In the genomic region with DNA sequence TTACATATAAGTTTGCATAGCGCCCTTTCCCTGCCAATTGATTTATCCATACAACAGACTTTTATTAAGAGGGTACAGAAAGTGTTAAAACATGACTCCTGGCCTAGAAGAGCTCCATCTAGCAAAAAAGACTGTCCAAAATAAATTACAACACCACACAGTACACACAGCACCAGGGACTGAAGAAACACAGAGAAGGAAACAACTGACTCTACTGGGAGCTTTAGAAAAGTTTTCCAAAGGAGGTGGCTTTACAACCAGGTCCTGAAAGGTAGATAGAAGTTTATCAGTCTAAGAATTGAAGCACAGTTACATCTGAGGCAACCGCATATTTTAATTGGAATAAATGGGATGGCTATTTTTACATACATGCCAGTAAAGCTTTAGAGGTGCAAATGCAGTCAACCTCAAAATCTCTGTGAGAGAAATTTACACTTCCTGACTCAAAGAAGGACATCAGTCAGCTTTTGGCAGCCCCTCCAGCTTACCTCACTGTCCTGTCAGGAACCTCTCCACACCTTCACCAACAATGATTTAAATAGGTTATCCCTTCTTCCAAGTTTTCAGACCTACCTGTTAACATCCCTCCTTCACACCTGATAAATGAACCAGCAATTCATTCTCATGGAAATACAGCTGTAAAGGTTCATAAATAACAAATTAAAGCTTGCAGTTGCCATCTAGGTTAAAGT, we compare ENCODE assay signal across 25 cellular contexts.
"Had no signal": no experiment of that assay in that cellular context is flagged by ENCODE, and none has a peak within 500 bp of the region (broad histone marks: within the 10 kb centered on the region; RNA-seq: fewer than 3 reads in every experiment).

No MANE protein-coding gene starts in this region.

- H3K27me3 ChIP-seq: ascending aorta, gastroesophageal sphincter, sigmoid colon, uterus had no signal

- H3K4me1 Mint-ChIP-seq: memory B cell; natural killer cell; stimulated activated effector memory CD8-positive, alpha-beta T cell treated with anti-CD3 and anti-CD28 coated beads, Interleukin-12 subunit alpha, Interleukin-12 subunit beta, amount 100 ng/mL, for 72 hours had no signal

- H3K4me3 Mint-ChIP-seq: activated naive CD8-positive, alpha-beta T cell; brain; memory B cell; natural killer cell; stimulated activated effector memory CD8-positive, alpha-beta T cell treated with anti-CD3 and anti-CD28 coated beads, Interleukin-12 subunit alpha, Interleukin-12 subunit beta, amount 100 ng/mL, for 72 hours; stimulated activated naive CD8-positive, alpha-beta T cell treated with anti-CD3 and anti-CD28 coated beads, Interleukin-15, Interleukin-2, amounts not matched to agents 100 ng/mL and 50 ng/mL, for 24 hours; type B pancreatic cell had no signal

- DNase-seq: activated CD4-positive, alpha-beta T cell treated with anti-CD3 and anti-CD28 coated beads for 48 hours; activated CD4-positive, alpha-beta T cell treated with anti-CD3 and anti-CD28 coated beads, Interleukin-2, amount 50 U/mL, for 48 hours; activated CD8-positive, alpha-beta memory T cell treated with anti-CD3 and anti-CD28 coated beads for 24 hours; activated effector memory CD4-positive, alpha-beta T cell treated with Interleukin-2 at 50 U/mL for 16 hours; activated naive CD4-positive, alpha-beta T cell treated with Interleukin-2 at 50 U/mL for 16 hours; dorsolateral prefrontal cortex; effector memory CD4-positive, alpha-beta T cell; erythroblast; hypothalamus; left colon; natural killer cell; sigmoid colon; small intestine; stimulated activated CD4-positive, alpha-beta T cell treated with anti-CD3 and anti-CD28 coated beads, Interleukin-4, amount 100 ng/mL, for 24 hours; substantia nigra; uterus had no signal

- ATAC-seq: gastroesophageal sphincter; left colon; natural killer cell; stimulated activated effector memory CD8-positive, alpha-beta T cell treated with anti-CD3 and anti-CD28 coated beads, Interleukin-12 subunit alpha, Interleukin-12 subunit beta, amount 100 ng/mL, for 72 hours had no signal

- H3K4me1 ChIP-seq: ascending aorta, gastroesophageal sphincter, sigmoid colon, uterus had no signal

- H3K27ac Mint-ChIP-seq: activated naive CD8-positive, alpha-beta T cell; memory B cell; natural killer cell; stimulated activated effector memory CD8-positive, alpha-beta T cell treated with anti-CD3 and anti-CD28 coated beads, Interleukin-12 subunit alpha, Interleukin-12 subunit beta, amount 100 ng/mL, for 72 hours; stimulated activated naive CD8-positive, alpha-beta T cell treated with anti-CD3 and anti-CD28 coated beads, Interleukin-15, Interleukin-2, amounts not matched to agents 100 ng/mL and 50 ng/mL, for 24 hours; type B pancreatic cell had no signal

- H3K36me3 ChIP-seq: ascending aorta, gastroesophageal sphincter, sigmoid colon, uterus had no signal

- H3K36me3 Mint-ChIP-seq: activated naive CD8-positive, alpha-beta T cell; brain; memory B cell; natural killer cell; stimulated activated effector memory CD8-positive, alpha-beta T cell treated with anti-CD3 and anti-CD28 coated beads, Interleukin-12 subunit alpha, Interleukin-12 subunit beta, amount 100 ng/mL, for 72 hours; type B pancreatic cell had no signal

- H3K9me3 ChIP-seq: ascending aorta, gastroesophageal sphincter, sigmoid colon, uterus had no signal

- H3K4me3 ChIP-seq: ascending aorta, coronary artery, gastroesophageal sphincter, sigmoid colon, uterus had no signal

- H3K27me3 Mint-ChIP-seq: activated naive CD8-positive, alpha-beta T cell; memory B cell had no signal

- H3K9me3 Mint-ChIP-seq: brain, type B pancreatic cell had no signal

- H3K27ac ChIP-seq: ascending aorta, coronary artery, dorsolateral prefrontal cortex, gastroesophageal sphincter, sigmoid colon, uterus had no signal
